ENCODE assay signal across 6 cellular contexts in genomic region chr4:65265526-65265925, GRCh38.
"Had no signal": no experiment of that assay in that cellular context is flagged by ENCODE, and none has a peak within 500 bp of the region (broad histone marks: within the 10 kb centered on the region; RNA-seq: fewer than 3 reads in every experiment).

No MANE protein-coding gene starts in this region.

- H3K4me3 ChIP-seq: K562 had no signal

- DNase-seq: IMR-90, KBM-7, KG1 had no signal

- FAIRE-seq: HTR-8/SVneo, K562 had no signal

- H3K27ac ChIP-seq: HL-60 had no signal

- ATAC-seq: K562 had no signal
